2 cellular contexts compared by ENCODE assay signal in genomic region chr4:163191999-163192398, GRCh38.
A peak's percentile ranks its signal among the peaks of the same experiment; 100 is the strongest.
TF ChIP-seq lines count a peak whose summit lies in the region.

No MANE protein-coding gene starts in this region.

TF ChIP-seq in HepG2, 621 proteins besides CTCF, POLR2A, EP300 and RAD21:
- 0 out of 2 replicates have a peak, but pooled peaks have one; percentile 21 for TF ChIP-seq ZMYM3 (CRISPR knock-in tag; IDR thresholded peaks at IDR 0.05)
- no peak for TF ChIP-seq ZSCAN25 (CRISPR knock-in tag; IDR thresholded peaks at IDR 0.05)
- peak; percentile 92 for TF ChIP-seq ZNF652 (CRISPR knock-in tag; IDR thresholded peaks at IDR 0.05; ENCODE audit: borderline replicate concordance, low read depth)
- peak; percentile 18; the same call in 1 of the 2 replicates for TF ChIP-seq SMC3 (IDR thresholded peaks at IDR 0.05; ENCODE audit: low read length)
- peak; percentile 66 for TF ChIP-seq STAG1 (CRISPR knock-in tag; IDR thresholded peaks at IDR 0.05)

TF ChIP-seq in H1, 55 proteins besides CTCF, POLR2A, EP300 and RAD21:
- TF ChIP-seq RXRA (IDR thresholded peaks at IDR 0.05; ENCODE audit: insufficient read depth, low read depth, low read length) (no peak), TBP (IDR thresholded peaks at IDR 0.05; ENCODE audit: low read depth, low read length) (no peak), EZH2 (IDR thresholded peaks at IDR 0.05; ENCODE audit: low read depth, low read length, severe bottlenecking) (no peak), CTBP2 (IDR thresholded peaks at IDR 0.05; ENCODE audit: borderline replicate concordance, insufficient read depth, insufficient read length, low read length) (no peak), POU5F1 (IDR thresholded peaks at IDR 0.05; ENCODE audit: low read depth, low read length) (no peak), FOSL1 (IDR thresholded peaks at IDR 0.05; ENCODE audit: insufficient read depth, low read depth, low read length) (no peak), EGR1 (IDR thresholded peaks at IDR 0.05; ENCODE audit: borderline replicate concordance, low read depth, low read length) (no peak), SIN3A (conservative IDR thresholded peaks at IDR 0.05 in 1 of 2, IDR thresholded peaks at IDR 0.05 in 1 of 2; ENCODE audit: low read depth in 1 of 2, low read length in 2 of 2) (no peak), KDM5A (IDR thresholded peaks at IDR 0.05; ENCODE audit: low read length) (no peak), CEBPB (IDR thresholded peaks at IDR 0.05; ENCODE audit: low read depth, low read length) (no peak), CREB1 (IDR thresholded peaks at IDR 0.05) (no peak), MAFK (IDR thresholded peaks at IDR 0.05; ENCODE audit: low read depth, low read length) (no peak), CHD2 (IDR thresholded peaks at IDR 0.05; ENCODE audit: low read length) (no peak), ATF3 (IDR thresholded peaks at IDR 0.05; ENCODE audit: insufficient read depth, low read depth, low read length) (no peak), BCL11A (IDR thresholded peaks at IDR 0.05; ENCODE audit: low read depth in 2 of 2, low read length in 2 of 2) (no peak), SP1 (IDR thresholded peaks at IDR 0.05; ENCODE audit: low read depth, low read length) (no peak), JUN (IDR thresholded peaks at IDR 0.05; ENCODE audit: low read depth, low read length) (no peak), CBX8 (IDR thresholded peaks at IDR 0.05; ENCODE audit: borderline replicate concordance, low read depth, low read length) (no peak), POLR2AphosphoS5 (IDR thresholded peaks at IDR 0.05; ENCODE audit: low read depth, low read length) (no peak), RNF2 (IDR thresholded peaks at IDR 0.05; ENCODE audit: borderline replicate concordance, low read depth, low read length, missing control alignments, poor library complexity, severe bottlenecking) (no peak)
